Comparison of ENCODE assay signal across 9 cellular contexts in the genomic region with DNA sequence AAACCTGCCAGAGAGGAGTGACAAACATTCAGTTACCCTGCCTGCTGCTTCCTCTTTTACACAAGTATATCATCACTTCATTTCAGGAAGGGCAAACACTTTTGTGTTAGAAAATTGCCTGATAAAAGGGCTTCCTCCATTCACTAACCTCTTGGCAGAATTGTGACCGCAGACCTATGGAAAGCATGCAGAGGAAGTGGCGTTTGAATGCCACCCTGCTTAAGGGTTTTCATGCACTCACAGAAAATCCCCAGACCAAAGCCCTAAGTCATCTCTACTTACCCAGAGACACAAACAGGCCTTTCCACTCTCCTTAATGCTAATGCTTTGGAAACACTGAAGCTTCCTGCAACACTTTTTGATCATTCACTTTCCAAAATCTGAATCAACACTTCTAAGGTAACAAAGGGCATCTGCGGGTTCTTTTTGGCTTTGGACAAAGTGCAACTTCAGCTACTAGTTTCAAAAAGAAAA. TPM values are rescaled to one million over a fixed set of nuclear protein-coding genes. Genes with fewer than 3 reads are reported as not detected.
DNase-seq lines count a peak whose midpoint lies in the region; ATAC-seq lines count a peak whose summit lies in the region.
"Had no signal": no experiment of that assay in that cellular context is flagged by ENCODE, and none has a peak within 500 bp of the region (broad histone marks: within the 10 kb centered on the region; RNA-seq: fewer than 3 reads in every experiment).

No MANE protein-coding gene starts in this region.

- DNase-seq in activated CD4-positive, alpha-beta T cell treated with anti-CD3 and anti-CD28 coated beads, Interleukin-2, amount 10 ng/mL, durations not matched to agents 24 days and 14 days = peak; percentile 70
- DNase-seq in activated CD4-positive, alpha-beta T cell treated with anti-CD3 and anti-CD28 coated beads, Interleukin-2, amount 50 U/mL, for 4 hours = no peak
- DNase-seq in KBM-7 (peak; percentile 96), NCI-H748 treated with DMSO at 0.1 percent for 48 hours (lab: John Stamatoyannopoulos, UW) (no peak)
- DNase-seq: heart right ventricle had no signal

- in situ Hi-C loops in KBM-7 (cut with MboI; ENCODE audit: low pct_unique_long_range_greater_than_20kb, low sequenced_read_pairs) = no loop called here

- ATAC-seq in activated T-helper 17 cell treated with anti-CD3 and anti-CD28 coated beads, Interleukin-2, amount 50 U/mL, for 72 hours (replicated peaks) = peak; percentile 44
- peak; percentile 79 for ATAC-seq in stimulated activated memory B cell treated with anti-CD40 and anti-IgM and Interleukin-4, amounts not matched to agents 10 μg/mL and 1 μg/mL and 100 μg/mL, for 72 hours
- ATAC-seq in HG03354 (IDR thresholded peaks at IDR 0.05; ENCODE audit: poor library complexity, severe bottlenecking, unreplicated experiment) (no peak), GM18520 (IDR thresholded peaks at IDR 0.05; ENCODE audit: unreplicated experiment) (no peak)
- ATAC-seq: heart right ventricle had no signal

- H3K36me3 Mint-ChIP-seq in activated CD4-positive, alpha-beta T cell treated with anti-CD3 and anti-CD28 coated beads, Interleukin-2, amount 10 ng/mL, durations not matched to agents 24 days and 14 days (ENCODE audit: low read depth) = no peaks in the 10 kb centered on the region
- no peaks in the 10 kb centered on the region for H3K36me3 Mint-ChIP-seq in activated T-helper 17 cell treated with anti-CD3 and anti-CD28 coated beads, Interleukin-2, amount 50 U/mL, for 72 hours (ENCODE audit: low read depth)
- H3K36me3 Mint-ChIP-seq in stimulated activated memory B cell treated with anti-CD40 and anti-IgM and Interleukin-4, amounts not matched to agents 10 μg/mL and 1 μg/mL and 100 μg/mL, for 72 hours = no peaks in the 10 kb centered on the region

- H3K27ac Mint-ChIP-seq in activated CD4-positive, alpha-beta T cell treated with anti-CD3 and anti-CD28 coated beads, Interleukin-2, amount 10 ng/mL, durations not matched to agents 24 days and 14 days = peak overlapping the region; percentile 30
- H3K27ac Mint-ChIP-seq in activated T-helper 17 cell treated with anti-CD3 and anti-CD28 coated beads, Interleukin-2, amount 50 U/mL, for 72 hours = no peak overlapping the region
- H3K27ac Mint-ChIP-seq in stimulated activated memory B cell treated with anti-CD40 and anti-IgM and Interleukin-4, amounts not matched to agents 10 μg/mL and 1 μg/mL and 100 μg/mL, for 72 hours = peak overlapping the region; percentile 69

- no peak overlapping the region for H3K4me3 Mint-ChIP-seq in activated CD4-positive, alpha-beta T cell treated with anti-CD3 and anti-CD28 coated beads, Interleukin-2, amount 10 ng/mL, durations not matched to agents 24 days and 14 days
- H3K4me3 Mint-ChIP-seq in activated T-helper 17 cell treated with anti-CD3 and anti-CD28 coated beads, Interleukin-2, amount 50 U/mL, for 72 hours = no peak overlapping the region
- no peak overlapping the region for H3K4me3 Mint-ChIP-seq in stimulated activated memory B cell treated with anti-CD40 and anti-IgM and Interleukin-4, amounts not matched to agents 10 μg/mL and 1 μg/mL and 100 μg/mL, for 72 hours

- H3K9me3 Mint-ChIP-seq in activated CD4-positive, alpha-beta T cell treated with anti-CD3 and anti-CD28 coated beads, Interleukin-2, amount 10 ng/mL, durations not matched to agents 24 days and 14 days = no peaks in the 10 kb centered on the region
- H3K9me3 Mint-ChIP-seq in activated T-helper 17 cell treated with anti-CD3 and anti-CD28 coated beads, Interleukin-2, amount 50 U/mL, for 72 hours = no peaks in the 10 kb centered on the region
- no peaks in the 10 kb centered on the region for H3K9me3 Mint-ChIP-seq in stimulated activated memory B cell treated with anti-CD40 and anti-IgM and Interleukin-4, amounts not matched to agents 10 μg/mL and 1 μg/mL and 100 μg/mL, for 72 hours

- intact Hi-C loops in activated CD4-positive, alpha-beta T cell treated with anti-CD3 and anti-CD28 coated beads, Interleukin-2, amount 10 ng/mL, durations not matched to agents 24 days and 14 days (cut with micrococcal nuclease) = no loop called here

- H3K4me1 Mint-ChIP-seq in activated CD4-positive, alpha-beta T cell treated with anti-CD3 and anti-CD28 coated beads, Interleukin-2, amount 10 ng/mL, durations not matched to agents 24 days and 14 days = peaks cover 11% of the 10 kb centered on the region
- peaks cover 5% of the 10 kb centered on the region for H3K4me1 Mint-ChIP-seq in activated T-helper 17 cell treated with anti-CD3 and anti-CD28 coated beads, Interleukin-2, amount 50 U/mL, for 72 hours
- peaks cover 28% of the 10 kb centered on the region for H3K4me1 Mint-ChIP-seq in stimulated activated memory B cell treated with anti-CD40 and anti-IgM and Interleukin-4, amounts not matched to agents 10 μg/mL and 1 μg/mL and 100 μg/mL, for 72 hours

- peaks cover 13% of the 10 kb centered on the region for H3K27me3 Mint-ChIP-seq in activated CD4-positive, alpha-beta T cell treated with anti-CD3 and anti-CD28 coated beads, Interleukin-2, amount 10 ng/mL, durations not matched to agents 24 days and 14 days
- peaks cover 8% of the 10 kb centered on the region for H3K27me3 Mint-ChIP-seq in activated T-helper 17 cell treated with anti-CD3 and anti-CD28 coated beads, Interleukin-2, amount 50 U/mL, for 72 hours
- no peaks in the 10 kb centered on the region for H3K27me3 Mint-ChIP-seq in stimulated activated memory B cell treated with anti-CD40 and anti-IgM and Interleukin-4, amounts not matched to agents 10 μg/mL and 1 μg/mL and 100 μg/mL, for 72 hours

RNA-seq across cellular contexts. Expression of gene RALGAPA2, which starts 22.1 kb away (rescaled TPM):
- total RNA-seq in activated CD4-positive, alpha-beta T cell treated with anti-CD3 and anti-CD28 coated beads, Interleukin-2, amount 10 ng/mL, durations not matched to agents 24 days and 14 days = 14.6 and 18.7 TPM in 2 replicates
- 10 to 100 TPM; 19.2 to 23.2 TPM for total RNA-seq in activated T-helper 17 cell treated with anti-CD3 and anti-CD28 coated beads, Interleukin-2, amount 50 U/mL, for 72 hours

Comparison
In these comparisons a context has a peak if more than half of its experiments do, and no peak if none do; other contexts are left out.
1. DNase-seq: peak in activated CD4-positive, alpha-beta T cell treated with anti-CD3 and anti-CD28 coated beads, Interleukin-2, amount 10 ng/mL, durations not matched to agents 24 days and 14 days (single experiment) and KBM-7 (single experiment); none in activated CD4-positive, alpha-beta T cell treated with anti-CD3 and anti-CD28 coated beads, Interleukin-2, amount 50 U/mL, for 4 hours (0 of 2) and NCI-H748 treated with DMSO at 0.1 percent for 48 hours (single experiment).
2. ATAC-seq: peak in activated T-helper 17 cell treated with anti-CD3 and anti-CD28 coated beads, Interleukin-2, amount 50 U/mL, for 72 hours (single experiment) and stimulated activated memory B cell treated with anti-CD40 and anti-IgM and Interleukin-4, amounts not matched to agents 10 μg/mL and 1 μg/mL and 100 μg/mL, for 72 hours (single experiment); none in HG03354 (single experiment) and GM18520 (single experiment).